ENCODE assay signal across 1 cellular context in genomic region chr18:23626451-23627279, GRCh38.
TF ChIP-seq lines count a peak whose summit lies in the region.

No MANE protein-coding gene starts in this region.

TF ChIP-seq in HEK293, 187 proteins besides CTCF, POLR2A, EP300 and RAD21 (continued from another document and continues in another):
- TF ChIP-seq ZNF19 (tag by site-specific recombination; IDR thresholded peaks at IDR 0.05; ENCODE audit: low read depth) (no peak), ZNF521 (tag by site-specific recombination; IDR thresholded peaks at IDR 0.05) (no peak), ZBTB44 (tag by site-specific recombination; IDR thresholded peaks at IDR 0.05) (no peak), HIC1 (tag by site-specific recombination; IDR thresholded peaks at IDR 0.05) (no peak), GLIS2 (tag by site-specific recombination; IDR thresholded peaks at IDR 0.05) (no peak), ZNF548 (tag by site-specific recombination; IDR thresholded peaks at IDR 0.05) (no peak), ZEB2 (tag by site-specific recombination; IDR thresholded peaks at IDR 0.05) (peak; percentile 81; the same call in 1 of the 2 replicates), ZSCAN16 (tag by site-specific recombination; IDR thresholded peaks at IDR 0.05) (no peak), ATF2 (tag by site-specific recombination; IDR thresholded peaks at IDR 0.05; ENCODE audit: low read depth) (no peak), ZNF433 (tag by site-specific recombination; IDR thresholded peaks at IDR 0.05; ENCODE audit: low read depth) (no peak), ZNF394 (tag by site-specific recombination; IDR thresholded peaks at IDR 0.05; ENCODE audit: borderline replicate concordance) (no peak), ZNF366 (tag by site-specific recombination; conservative IDR thresholded peaks at IDR 0.05) (peak; percentile 68), ZNF133 (tag by site-specific recombination; IDR thresholded peaks at IDR 0.05) (no peak), AEBP2 (tag by site-specific recombination; IDR thresholded peaks at IDR 0.05; ENCODE audit: borderline replicate concordance) (no peak), ZBTB10 (tag by site-specific recombination; IDR thresholded peaks at IDR 0.05) (no peak), ZNF37A (tag by site-specific recombination; IDR thresholded peaks at IDR 0.05) (no peak), ZNF121 (tag by site-specific recombination; IDR thresholded peaks at IDR 0.05) (no peak), ZNF704 (tag by site-specific recombination; IDR thresholded peaks at IDR 0.05) (no peak), SALL2 (tag by site-specific recombination; IDR thresholded peaks at IDR 0.05; ENCODE audit: borderline replicate concordance) (no peak), GLIS1 (tag by site-specific recombination; IDR thresholded peaks at IDR 0.05) (no peak), ZNF398 (tag by site-specific recombination; IDR thresholded peaks at IDR 0.05) (no peak; the same call in 1 of the 2 replicates), MYNN (tag by site-specific recombination; IDR thresholded peaks at IDR 0.05; ENCODE audit: borderline replicate concordance) (no peak), ZNF670 (tag by site-specific recombination; IDR thresholded peaks at IDR 0.05; ENCODE audit: low read depth) (no peak), ZNF223 (tag by site-specific recombination; IDR thresholded peaks at IDR 0.05) (no peak), ZNF157 (tag by site-specific recombination; IDR thresholded peaks at IDR 0.05) (no peak), ZBTB7A (tag by site-specific recombination; IDR thresholded peaks at IDR 0.05; ENCODE audit: low read depth) (no peak), ZNF707 (tag by site-specific recombination; IDR thresholded peaks at IDR 0.05) (no peak), ZSCAN23 (tag by site-specific recombination; IDR thresholded peaks at IDR 0.05) (no peak), ZNF138 (tag by site-specific recombination; IDR thresholded peaks at IDR 0.05; ENCODE audit: borderline replicate concordance) (no peak), ZNF677 (tag by site-specific recombination; IDR thresholded peaks at IDR 0.05) (no peak), MEIS1 (CRISPR knock-in tag; IDR thresholded peaks at IDR 0.05; ENCODE audit: borderline replicate concordance) (no peak), ZNF645 (tag by site-specific recombination; IDR thresholded peaks at IDR 0.05) (no peak), KLF1 (tag by site-specific recombination; IDR thresholded peaks at IDR 0.05) (no peak), ZNF2 (tag by site-specific recombination; IDR thresholded peaks at IDR 0.05) (no peak), ZNF701 (tag by site-specific recombination; IDR thresholded peaks at IDR 0.05) (no peak), SCRT1 (tag by site-specific recombination; IDR thresholded peaks at IDR 0.05; ENCODE audit: borderline replicate concordance) (peak; percentile 63; the same call in 1 of the 2 replicates), PBX3 (CRISPR knock-in tag; IDR thresholded peaks at IDR 0.05) (no peak), ZSCAN4 (tag by site-specific recombination; IDR thresholded peaks at IDR 0.05) (no peak), KLF7 (tag by site-specific recombination; IDR thresholded peaks at IDR 0.05; ENCODE audit: borderline replicate concordance) (no peak), ZFP69B (tag by site-specific recombination; IDR thresholded peaks at IDR 0.05) (no peak), ZNF626 (tag by site-specific recombination; IDR thresholded peaks at IDR 0.05) (0 out of 2 replicates have a peak, but pooled peaks have one; percentile 6), ZNF148 (tag by site-specific recombination; IDR thresholded peaks at IDR 0.05; ENCODE audit: borderline replicate concordance) (no peak)
